In genomic region chr7:116671681-116672595, GRCh38 we compare ENCODE assay signal across 1 cellular context.
TF ChIP-seq lines count a peak whose summit lies in the region.

MET (plus strand) TSS chr7:116672196; CDS start chr7:116699085, 26,889 bp downstream.

TF ChIP-seq in HepG2, 621 proteins besides CTCF, POLR2A, EP300 and RAD21 (continued from another document and continues in another):
- no peak for TF ChIP-seq ZNF407 (CRISPR knock-in tag; IDR thresholded peaks at IDR 0.05; ENCODE audit: not compliant biosample characterization)
- TF ChIP-seq ZBTB33 (CRISPR knock-in tag; IDR thresholded peaks at IDR 0.05) = no peak; the same call in none of the 2 replicates
- peak; percentile 91; the same call in 1 of the 2 replicates for TF ChIP-seq ZSCAN31 (CRISPR knock-in tag; IDR thresholded peaks at IDR 0.05; ENCODE audit: low read depth)
- TF ChIP-seq TERF1 (CRISPR knock-in tag; IDR thresholded peaks at IDR 0.05) = no peak; the same call in 1 of the 2 replicates
- peak; percentile 75; the same call in 1 of the 2 replicates for TF ChIP-seq SKIL (CRISPR knock-in tag; IDR thresholded peaks at IDR 0.05; ENCODE audit: borderline replicate concordance)
- TF ChIP-seq SOX13 (IDR thresholded peaks at IDR 0.05) = no peak
- peak in 1 of 2 experiments; percentile 62; a peak in 2 of 4 replicates for TF ChIP-seq SOX13 (CRISPR knock-in tag; conservative IDR thresholded peaks at IDR 0.05 in 1 of 2, IDR thresholded peaks at IDR 0.05 in 1 of 2)
- TF ChIP-seq HINFP (CRISPR knock-in tag; IDR thresholded peaks at IDR 0.05; ENCODE audit: low read depth) = peak; percentile 85; the same call in 1 of the 2 replicates
- peak; percentile 67; the same call in 1 of the 2 replicates for TF ChIP-seq ZFP36L1 (CRISPR knock-in tag; IDR thresholded peaks at IDR 0.05)
- 0 out of 2 replicates have a peak, but pooled peaks have one; percentile 12 for TF ChIP-seq HNF1A (IDR thresholded peaks at IDR 0.05; ENCODE audit: low read depth)
- TF ChIP-seq HNF1A (CRISPR knock-in tag; IDR thresholded peaks at IDR 0.05; ENCODE audit: borderline replicate concordance) = peak; percentile 88; the same call in 1 of the 2 replicates
- TF ChIP-seq ARNTL (CRISPR knock-in tag; IDR thresholded peaks at IDR 0.05) = peak; percentile 86
- no peak for TF ChIP-seq ZBTB40 (IDR thresholded peaks at IDR 0.05)
- TF ChIP-seq ZBTB40 (CRISPR knock-in tag; IDR thresholded peaks at IDR 0.05) = peak; percentile 78
